9 cellular contexts compared by ENCODE assay signal in genomic region chr5:74056789-74057164, GRCh38.
DNase-seq lines count a peak whose midpoint lies in the region; ATAC-seq, FAIRE-seq and TF ChIP-seq lines count a peak whose summit lies in the region.
"Had no signal": no experiment of that assay in that cellular context is flagged by ENCODE, and none has a peak within 500 bp of the region (broad histone marks: within the 10 kb centered on the region; RNA-seq: fewer than 3 reads in every experiment).

No MANE protein-coding gene starts in this region.

- H3K4me3 ChIP-seq in HCT116 (replicated peaks in 1 of 2; ENCODE audit: low read depth in 1 of 2, low read length in 2 of 2) (no peak overlapping the region), adrenal gland (no peak overlapping the region)

- H3K9me2 ChIP-seq in HCT116 (ENCODE audit: insufficient read depth) = no peaks in the 10 kb centered on the region

- H3K36me3 ChIP-seq in HCT116 (ENCODE audit: control insufficient read depth in 1 of 2, insufficient read depth in 2 of 2, low read length in 2 of 2) (no peaks in the 10 kb centered on the region), adrenal gland (replicated peaks in 1 of 2) (no peaks in the 10 kb centered on the region)

- no peaks in the 10 kb centered on the region for H3K79me2 ChIP-seq in HCT116 (ENCODE audit: insufficient read depth, low read length)

- FAIRE-seq in GM12891 (lab: Jason Lieb, UNC) = no peak

- no peak overlapping the region for H3K27ac ChIP-seq in 22Rv1
- H3K27ac ChIP-seq in HCT116 (ENCODE audit: low read depth, low read length) = no peak overlapping the region
- H3K27ac ChIP-seq in adrenal gland = no peak overlapping the region

- RAD21 ChIA-PET in HCT116 (lab: Charles Lee; ENCODE audit: low non-redundant PET in 1 of 2, low total read pairs in 2 of 2, uncharacterized antibody in 2 of 2, unreplicated experiment in 2 of 2) = no interaction called here

- DNase-seq in HCT116 (ENCODE audit: low read depth, low spot score) = no peak
- peak in 5 of 7 donors; percentile 19 to 29 (median 23) for DNase-seq in adrenal gland
- DNase-seq in iris pigment epithelial cell (ENCODE audit: low read depth) = peak; percentile 48
- DNase-seq in 8988T = no peak
- no peak for DNase-seq in MV-4-11 (lab: John Stamatoyannopoulos, UW)
- no peak for DNase-seq in GM12891 (ENCODE audit: insufficient read length, low spot score)
- DNase-seq: NCI-H446 had no signal

- intact Hi-C loops in HCT116 (cut with micrococcal nuclease) = loop anchor here (5.0 kb wide), 1 partner anchor 591 kb away; no protein-coding TSS in a partner anchor
- intact Hi-C loops in adrenal gland (cut with DNase I) = no loop called here

- TF ChIP-seq CTCF in 22Rv1 (IDR thresholded peaks at IDR 0.05) (peak; percentile 66), HCT116 (IDR thresholded peaks at IDR 0.05 in 2 of 3, conservative IDR thresholded peaks at IDR 0.05 in 1 of 3; ENCODE audit: borderline replicate concordance in 1 of 3, insufficient read depth in 1 of 3, low read depth in 2 of 3, low read length in 2 of 3) (peak; percentile 31 to 60 (median 46); a peak in 5 of 6 replicates), adrenal gland (IDR thresholded peaks at IDR 0.05) (peak in 4 of 6 experiments; percentile 17 to 39 (median 26))

- CTCF ChIA-PET in HCT116 (lab: Charles Lee) = interaction anchor here (1.1 kb wide), 1 partner anchor 16 kb away, joined by 3 read pairs; no protein-coding TSS in a partner anchor

- H3K27me3 ChIP-seq in HCT116 (ENCODE audit: insufficient read depth, low read length) (no peaks in the 10 kb centered on the region), adrenal gland (no peaks in the 10 kb centered on the region)

- TF ChIP-seq POLR2A in HCT116 (IDR thresholded peaks at IDR 0.05; ENCODE audit: borderline replicate concordance, extremely low read depth, insufficient read depth, insufficient read length) (no peak), adrenal gland (IDR thresholded peaks at IDR 0.05) (no peak), GM12891 (IDR thresholded peaks at IDR 0.05; ENCODE audit: low read depth, low read length) (no peak)

- no peak overlapping the region for H3K9ac ChIP-seq in HCT116 (ENCODE audit: low read length)

- no TSS peak for BruUV-seq in HCT116 (replicated peaks; lab: Mats Ljungman, UMichigan)

- H3K4me2 ChIP-seq in HCT116 (ENCODE audit: low read length) = no peak overlapping the region

- H3K9me3 ChIP-seq in HCT116 (ENCODE audit: control insufficient read depth in 1 of 2, insufficient read depth in 1 of 2, low read depth in 1 of 2, low read length in 2 of 2) (no peaks in the 10 kb centered on the region), adrenal gland (replicated peaks in 1 of 3) (no peaks in the 10 kb centered on the region)

- no peak overlapping the region for H2AFZ ChIP-seq in HCT116 (ENCODE audit: low read depth, low read length, poor library complexity, severe bottlenecking)

- no peaks in the 10 kb centered on the region for H3K4me1 ChIP-seq in HCT116 (ENCODE audit: control insufficient read depth in 1 of 2, insufficient read depth in 2 of 2, low read length in 2 of 2)
- no peaks in the 10 kb centered on the region for H3K4me1 ChIP-seq in adrenal gland (replicated peaks in 1 of 2)

- POLR2A ChIA-PET in HCT116 (lab: Charles Lee) = no interaction called here

- peak; percentile 90 for ATAC-seq in HCT116
- ATAC-seq in HG02763 (IDR thresholded peaks at IDR 0.05; ENCODE audit: unreplicated experiment) = no peak

- peak; percentile 64 for TF ChIP-seq RAD21 in HCT116 (IDR thresholded peaks at IDR 0.05; ENCODE audit: low read depth)

- H4K20me1 ChIP-seq in HCT116 (ENCODE audit: insufficient read depth) = no peaks in the 10 kb centered on the region

TF ChIP-seq in HCT116, 20 proteins besides CTCF, POLR2A, EP300 and RAD21:
- TF ChIP-seq CBX3 (IDR thresholded peaks at IDR 0.05; ENCODE audit: low read depth) = 0 out of 2 replicates have a peak, but pooled peaks have one; percentile 37
- TF ChIP-seq CEBPB (IDR thresholded peaks at IDR 0.05; ENCODE audit: low read depth) = no peak

TF ChIP-seq in GM12891, 5 proteins besides CTCF, POLR2A, EP300 and RAD21:
- TF ChIP-seq POLR2AphosphoS5 (IDR thresholded peaks at IDR 0.05; ENCODE audit: low read depth, low read length) = no peak
- no peak for TF ChIP-seq SPI1 (IDR thresholded peaks at IDR 0.05; ENCODE audit: low read depth, low read length)
- no peak for TF ChIP-seq POU2F2 (IDR thresholded peaks at IDR 0.05; ENCODE audit: low read depth, low read length)
- no peak for TF ChIP-seq PAX5 (IDR thresholded peaks at IDR 0.05; ENCODE audit: insufficient read depth, low read length, severe bottlenecking)
- no peak for TF ChIP-seq TAF1 (IDR thresholded peaks at IDR 0.05; ENCODE audit: low read depth, low read length)

Comparison
In these comparisons a context has a peak if more than half of its experiments do, and no peak if none do; other contexts are left out.
1. DNase-seq: peak in adrenal gland (5 of 7) and iris pigment epithelial cell (single experiment); none in HCT116 (single experiment), 8988T (single experiment), MV-4-11 (single experiment) and GM12891 (single experiment).
2. Peak in every context shown above with its lines, with median percentiles within 50 percentile points of each other: CTCF ChIP-seq.